16 cellular contexts compared by ENCODE assay signal in genomic region chr19:48342841-48343540, GRCh38. TPM values are rescaled to one million over a fixed set of nuclear protein-coding genes. Genes with fewer than 3 reads are reported as not detected.
DNase-seq lines count a peak whose midpoint lies in the region; FAIRE-seq and TF ChIP-seq lines count a peak whose summit lies in the region.
"Had no signal": no experiment of that assay in that cellular context is flagged by ENCODE, and none has a peak within 500 bp of the region (broad histone marks: within the 10 kb centered on the region; RNA-seq: fewer than 3 reads in every experiment).

No MANE protein-coding gene starts in this region.

- peak; percentile 93 for DNase-seq in MCF 10A (ENCODE audit: unreplicated experiment)
- no peak for DNase-seq in breast epithelium (ENCODE audit: low spot score in 2 of 2)
- peak; percentile 14 for DNase-seq in astrocyte (ENCODE audit: low read depth)
- no peak for DNase-seq in urothelium cell line (ENCODE audit: low spot score)
- no peak for DNase-seq in HT-29 (ENCODE audit: low spot score)
- no peak for DNase-seq in BE2C
- DNase-seq: colonic mucosa; NCI-H2029 treated with DMSO at 0.1 percent for 48 hours; NCI-H524 treated with DMSO at 0.1 percent for 48 hours; stimulated activated CD4-positive, alpha-beta T cell treated with anti-CD3 and anti-CD28 coated beads, Interleukin-1b, Interleukin-23, amount 100 ng/mL, for 48 hours had no signal

- H3K4me1 Mint-ChIP-seq in MCF 10A (ENCODE audit: insufficient read depth, unreplicated experiment) (peaks cover 15% of the 10 kb centered on the region), astrocyte (ENCODE audit: low read depth, unreplicated experiment) (no peaks in the 10 kb centered on the region)
- H3K4me1 Mint-ChIP-seq: activated T-helper 17 cell treated with anti-CD3 and anti-CD28 coated beads, Interleukin-2, amount 50 U/mL, for 72 hours; mesothelial cell of epicardium had no signal

- H3K4me1 ChIP-seq in breast epithelium: no peaks in the 10 kb centered on the region
- no peaks in the 10 kb centered on the region for H3K4me1 ChIP-seq in astrocyte (ENCODE audit: insufficient read depth, low read length)
- no peaks in the 10 kb centered on the region for H3K4me1 ChIP-seq in BE2C
- H3K4me1 ChIP-seq: colonic mucosa had no signal

- H3K36me3 ChIP-seq in breast epithelium (no peaks in the 10 kb centered on the region), astrocyte (ENCODE audit: insufficient read depth, low read length) (no peaks in the 10 kb centered on the region), BE2C (no peaks in the 10 kb centered on the region)
- H3K36me3 ChIP-seq: colonic mucosa had no signal

- H3K27ac ChIP-seq in breast epithelium (no peak overlapping the region), astrocyte (ENCODE audit: low read depth, low read length) (no peak overlapping the region)
- H3K27ac ChIP-seq: colonic mucosa had no signal

- H3K9me3 Mint-ChIP-seq in MCF 10A (ENCODE audit: unreplicated experiment): no peaks in the 10 kb centered on the region
- peaks cover 5% of the 10 kb centered on the region for H3K9me3 Mint-ChIP-seq in astrocyte (ENCODE audit: unreplicated experiment)
- H3K9me3 Mint-ChIP-seq: activated T-helper 17 cell treated with anti-CD3 and anti-CD28 coated beads, Interleukin-2, amount 50 U/mL, for 72 hours; mesothelial cell of epicardium had no signal

- no peak overlapping the region for H2AFZ ChIP-seq in astrocyte (ENCODE audit: low read depth, low read length)

- POLR2A ChIA-PET in MCF 10A (lab: Yijun Ruan, JAX): interaction anchor here (1.0 kb wide), 1 partner anchor 11 kb away, joined by 3 read pairs; no protein-coding TSS in a partner anchor

- H3K27ac Mint-ChIP-seq in MCF 10A (ENCODE audit: low read depth, unreplicated experiment) (peak overlapping the region; percentile 35), astrocyte (ENCODE audit: unreplicated experiment) (no peak overlapping the region)
- H3K27ac Mint-ChIP-seq: activated T-helper 17 cell treated with anti-CD3 and anti-CD28 coated beads, Interleukin-2, amount 50 U/mL, for 72 hours; mesothelial cell of epicardium had no signal

- TF ChIP-seq CTCF in MCF 10A (IDR thresholded peaks at IDR 0.05; ENCODE audit: unreplicated experiment) (no peak), breast epithelium (IDR thresholded peaks at IDR 0.05) (no peak), astrocyte (IDR thresholded peaks at IDR 0.05; ENCODE audit: insufficient read depth, low read depth, low read length) (no peak), BE2C (IDR thresholded peaks at IDR 0.05; ENCODE audit: low read depth, low read length) (no peak)

- no peak for TF ChIP-seq POLR2A in breast epithelium (IDR thresholded peaks at IDR 0.05)

- H3K36me3 Mint-ChIP-seq in MCF 10A (ENCODE audit: insufficient read depth, unreplicated experiment) (peaks cover 5% of the 10 kb centered on the region), astrocyte (ENCODE audit: low read depth, unreplicated experiment) (peaks cover 4% of the 10 kb centered on the region)
- H3K36me3 Mint-ChIP-seq: mesothelial cell of epicardium had no signal

- no peak overlapping the region for H3K9ac ChIP-seq in astrocyte (ENCODE audit: low read length)

- no peaks in the 10 kb centered on the region for H3K79me2 ChIP-seq in astrocyte (ENCODE audit: insufficient read depth, low read length)

- no peaks in the 10 kb centered on the region for H3K27me3 Mint-ChIP-seq in MCF 10A (ENCODE audit: insufficient read depth, unreplicated experiment)
- peaks cover 16% of the 10 kb centered on the region for H3K27me3 Mint-ChIP-seq in astrocyte (ENCODE audit: low read depth, unreplicated experiment)
- H3K27me3 Mint-ChIP-seq: activated T-helper 17 cell treated with anti-CD3 and anti-CD28 coated beads, Interleukin-2, amount 50 U/mL, for 72 hours had no signal

- H4K20me1 ChIP-seq in astrocyte (ENCODE audit: insufficient read depth, low read length): no peaks in the 10 kb centered on the region

- intact Hi-C loops in MCF 10A (cut with micrococcal nuclease) (no loop called here), breast epithelium (cut with DNase I; ENCODE audit: low total_unique reads) (no loop called here)

- no peak overlapping the region for H3K4me2 ChIP-seq in astrocyte (ENCODE audit: low read length)

- no peak overlapping the region for H3K4me3 Mint-ChIP-seq in MCF 10A (ENCODE audit: unreplicated experiment)
- no peak overlapping the region for H3K4me3 Mint-ChIP-seq in astrocyte (ENCODE audit: unreplicated experiment)
- H3K4me3 Mint-ChIP-seq: activated T-helper 17 cell treated with anti-CD3 and anti-CD28 coated beads, Interleukin-2, amount 50 U/mL, for 72 hours; mesothelial cell of epicardium had no signal

- CTCF ChIA-PET in MCF 10A (lab: Yijun Ruan, JAX): no interaction called here

- H3K4me3 ChIP-seq in breast epithelium: no peak overlapping the region
- H3K4me3 ChIP-seq in astrocyte (ENCODE audit: insufficient read depth, low read depth, low read length): no peak overlapping the region
- no peak overlapping the region for H3K4me3 ChIP-seq in BE2C (ENCODE audit: low read depth, low read length)
- H3K4me3 ChIP-seq: colonic mucosa had no signal

- BruUV-seq in MCF 10A (replicated peaks; lab: Mats Ljungman, UMichigan): no TSS peak

- no peak for FAIRE-seq in astrocyte (lab: Jason Lieb, UNC)
- FAIRE-seq in urothelium cell line (lab: Jason Lieb, UNC): peak; percentile 78
- FAIRE-seq: A204.1, GM19239 had no signal

- no peaks in the 10 kb centered on the region for H3K9me3 ChIP-seq in breast epithelium
- H3K9me3 ChIP-seq in astrocyte (ENCODE audit: insufficient read depth, low read depth, low read length): no peaks in the 10 kb centered on the region
- H3K9me3 ChIP-seq in BE2C: no peaks in the 10 kb centered on the region
- H3K9me3 ChIP-seq: colonic mucosa had no signal

- H3K27me3 ChIP-seq in breast epithelium: no peaks in the 10 kb centered on the region
- no peaks in the 10 kb centered on the region for H3K27me3 ChIP-seq in astrocyte (ENCODE audit: insufficient read depth, low read length)
- H3K27me3 ChIP-seq in BE2C: no peaks in the 10 kb centered on the region
- H3K27me3 ChIP-seq: colonic mucosa had no signal

RNA-seq across cellular contexts. Expression of gene EMP3, which starts 17.6 kb away (rescaled TPM):
- total RNA-seq in MCF 10A (2022): 190 and 198 TPM in 2 replicates
- total RNA-seq in breast epithelium: 10 to 100 TPM; 18.4 to 71.4 (median 24.1) TPM
- 199 and 217 TPM in 2 replicates for total RNA-seq in astrocyte
- 3.1 TPM in 1 of 2 replicates, not detected in the other for total RNA-seq in HT-29 (2014; rRNA removed; shearing (Covaris generic))
- polyA plus RNA-seq in BE2C (2012; ENCODE audit: insufficient read depth, insufficient read length, low read depth): 32.6 TPM

RNA-seq across cellular contexts. Expression of gene TMEM143, which starts 20.7 kb away (rescaled TPM):
- 6.0 and 7.6 TPM in 2 replicates for total RNA-seq in MCF 10A (2022)
- 10 to 100 TPM in 1 of 3 donors, 1 to 10 TPM in 2; 5.9 to 10.5 (median 6.2) TPM for total RNA-seq in breast epithelium
- 8.7 and 10.5 TPM in 2 replicates for total RNA-seq in astrocyte
- 12.7 and 14.7 TPM in 2 replicates for total RNA-seq in HT-29 (2014; rRNA removed; shearing (Covaris generic))
- 3.1 TPM for polyA plus RNA-seq in BE2C (2012; ENCODE audit: insufficient read depth, insufficient read length, low read depth)

RNA-seq across cellular contexts. Expression of gene SYNGR4, which starts 21.2 kb away (rescaled TPM):
- total RNA-seq in MCF 10A (2022): not detected in 2 replicates
- total RNA-seq in breast epithelium: not detected
- total RNA-seq in astrocyte: not detected in 2 replicates
- total RNA-seq in HT-29 (2014; rRNA removed; shearing (Covaris generic)): 0.34 and 1.2 TPM in 2 replicates
- polyA plus RNA-seq in BE2C (2012; ENCODE audit: insufficient read depth, insufficient read length, low read depth): 1.7 TPM
- total RNA-seq: activated T-helper 17 cell treated with anti-CD3 and anti-CD28 coated beads, Interleukin-2, amount 50 U/mL, for 72 hours; colonic mucosa; epithelial cell of proximal tubule; mesothelial cell of epicardium; temporal lobe had no signal

RNA-seq across cellular contexts. Expression of gene KDELR1, which starts 48.4 kb away (rescaled TPM):
- total RNA-seq in MCF 10A (2022) (113 and 134 TPM in 2 replicates), breast epithelium (10 to 100 TPM; 66.2 to 85.0 (median 68.5) TPM), astrocyte (370 and 396 TPM in 2 replicates)
- 150 and 189 TPM in 2 replicates for total RNA-seq in HT-29 (2014; rRNA removed; shearing (Covaris generic))
- polyA plus RNA-seq in BE2C (2012; ENCODE audit: insufficient read depth, insufficient read length, low read depth): 63.3 TPM

RNA-seq across cellular contexts. Expression of gene GRIN2D, which starts 50.5 kb away (rescaled TPM):
- 0.35 and 0.39 TPM in 2 replicates for total RNA-seq in MCF 10A (2022)
- under 1 TPM in 2 of 3 donors, not detected in 1; 0.32 to 0.33 TPM for total RNA-seq in breast epithelium
- total RNA-seq in astrocyte: 6.2 and 9.3 TPM in 2 replicates
- 10.7 and 12.6 TPM in 2 replicates for total RNA-seq in HT-29 (2014; rRNA removed; shearing (Covaris generic))
- 0.31 TPM for polyA plus RNA-seq in BE2C (2012; ENCODE audit: insufficient read depth, insufficient read length, low read depth)

Comparison
In these comparisons a context has a peak if more than half of its experiments do, and no peak if none do; other contexts are left out.
1. DNase-seq: peak in MCF 10A (single experiment) and astrocyte (single experiment); none in breast epithelium (0 of 2), urothelium cell line (single experiment), HT-29 (single experiment) and BE2C (single experiment).